Comparison of ENCODE assay signal across 1 cellular context in the genomic region with DNA sequence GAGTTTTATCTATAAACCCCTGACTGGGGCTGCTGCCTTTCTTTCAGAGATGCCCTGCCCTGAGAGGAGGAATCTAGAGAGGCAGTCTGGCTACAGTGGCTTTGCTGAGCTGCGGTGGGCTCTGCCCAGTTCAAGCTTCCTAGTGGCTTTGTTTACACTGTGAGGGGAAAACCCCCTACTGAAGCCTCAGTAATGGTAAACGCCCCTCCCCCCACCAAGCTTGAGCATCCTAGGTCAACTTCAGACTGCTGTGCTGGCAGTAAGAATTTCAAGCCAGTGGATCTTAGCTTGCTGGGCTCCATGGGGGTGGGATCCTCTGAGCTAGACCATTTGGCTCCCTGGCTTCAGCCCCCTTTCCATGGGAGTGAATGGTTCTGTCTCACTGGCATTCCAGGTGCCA. TPM values are rescaled to one million over a fixed set of nuclear protein-coding genes. Genes with fewer than 3 reads are reported as not detected.
"Had no signal": no experiment of that assay in that cellular context is flagged by ENCODE, and none has a peak within 500 bp of the region (broad histone marks: within the 10 kb centered on the region; RNA-seq: fewer than 3 reads in every experiment).

No MANE protein-coding gene starts in this region.

RNA-seq across cellular contexts. Expression of a gene that starts 44.1 kb away (rescaled TPM):
- total RNA-seq: pulmonary artery endothelial cell had no signal
